Comparison of ENCODE assay signal across 8 cellular contexts in genomic region chr1:9651220-9651564, GRCh38. TPM values are rescaled to one million over a fixed set of nuclear protein-coding genes. Genes with fewer than 3 reads are reported as not detected.
DNase-seq lines count a peak whose midpoint lies in the region; ATAC-seq and TF ChIP-seq lines count a peak whose summit lies in the region.

No MANE protein-coding gene starts in this region.

- H3K4me1 Mint-ChIP-seq in memory B cell = peaks cover 41% of the 10 kb centered on the region

- H3K27me3 Mint-ChIP-seq in memory B cell = no peaks in the 10 kb centered on the region

- intact Hi-C loops in heart right ventricle (cut with DNase I) (no loop called here), Right ventricle myocardium inferior (cut with DNase I) (no loop called here), ascending aorta (cut with DNase I) (no loop called here), upper lobe of right lung (cut with DNase I) (no loop called here)

- H3K27me3 ChIP-seq in heart right ventricle (peaks cover 0 to 51% (median 47%) of the 10 kb centered on the region in 7 donors), ascending aorta (no peaks in the 10 kb centered on the region), upper lobe of right lung (peaks cover 12% of the 10 kb centered on the region)

- H3K36me3 ChIP-seq in heart right ventricle (no peaks in the 10 kb centered on the region), ascending aorta (no peaks in the 10 kb centered on the region), upper lobe of right lung (no peaks in the 10 kb centered on the region)

- H3K27ac ChIP-seq in heart right ventricle = peak overlapping the region in 2 of 10 donors; percentile 3 to 96
- H3K27ac ChIP-seq in ascending aorta = no peak overlapping the region
- H3K27ac ChIP-seq in upper lobe of right lung = peak overlapping the region; percentile 60

- WGBS in heart right ventricle, 2 donors = 21 to 22% methylated on average over 10 of the region's 10 CpGs

- peak overlapping the region; percentile 98 for H3K4me3 Mint-ChIP-seq in memory B cell

- no peaks in the 10 kb centered on the region for H3K9me3 Mint-ChIP-seq in memory B cell

- peak overlapping the region; percentile 93 for H3K27ac Mint-ChIP-seq in memory B cell

- H3K4me3 ChIP-seq in heart right ventricle (peak overlapping the region; percentile 7 to 86 (median 56)), ascending aorta (peak overlapping the region; percentile 52 to 66), upper lobe of right lung (peak overlapping the region; percentile 55)

- TF ChIP-seq CTCF in heart right ventricle (IDR thresholded peaks at IDR 0.05) (no peak), ascending aorta (IDR thresholded peaks at IDR 0.05) (no peak), upper lobe of right lung (IDR thresholded peaks at IDR 0.05) (no peak)

- peaks cover 2 to 45% (median 17%) of the 10 kb centered on the region in 9 donors for H3K4me1 ChIP-seq in heart right ventricle
- H3K4me1 ChIP-seq in ascending aorta = peaks cover 7 to 12% of the 10 kb centered on the region in 2 donors
- H3K4me1 ChIP-seq in upper lobe of right lung = peaks cover 3% of the 10 kb centered on the region

- no peak for ATAC-seq in heart right ventricle
- no peak for ATAC-seq in Right ventricle myocardium inferior
- no peak for ATAC-seq in memory B cell (ENCODE audit: low read depth)
- no peak for ATAC-seq in upper lobe of right lung

- DNase-seq in heart right ventricle (no peak), Right ventricle myocardium inferior (ENCODE audit: missing footprints) (no peak), ascending aorta (ENCODE audit: low spot score in 2 of 2) (no peak), memory B cell (ENCODE audit: low spot score in 2 of 2) (no peak), upper lobe of right lung (no peak), NCI-H526 treated with DMSO at 0.1 percent for 48 hours (lab: John Stamatoyannopoulos, UW) (no peak), NCI-H82 (lab: John Stamatoyannopoulos, UW) (no peak), GDM1 (lab: John Stamatoyannopoulos, UW) (no peak)

- H3K9me3 ChIP-seq in heart right ventricle = no peaks in the 10 kb centered on the region
- no peaks in the 10 kb centered on the region for H3K9me3 ChIP-seq in ascending aorta
- H3K9me3 ChIP-seq in upper lobe of right lung = no peaks in the 10 kb centered on the region

- H3K36me3 Mint-ChIP-seq in memory B cell = peaks cover 4% of the 10 kb centered on the region

RNA-seq across cellular contexts. Expression of gene PIK3CD, which starts 0.3 kb away (rescaled TPM):
- total RNA-seq in heart right ventricle (10 to 100 TPM in 1 of 10 donors, 1 to 10 TPM in 9; 1.9 to 12.1 (median 3.0) TPM), Right ventricle myocardium inferior (4.1 TPM), ascending aorta (19.7 TPM), upper lobe of right lung (18.2 TPM)
- 1 to 10 TPM; 1.0 to 2.7 TPM for polyA plus RNA-seq in heart right ventricle
